In genomic region chr22:47474895-47475294, GRCh38 we compare ENCODE assay signal across 25 cellular contexts.
A peak's percentile ranks its signal among the peaks of the same experiment; 100 is the strongest.
DNase-seq lines count a peak whose midpoint lies in the region; ATAC-seq and TF ChIP-seq lines count a peak whose summit lies in the region.
"Had no signal": no experiment of that assay in that cellular context is flagged by ENCODE, and none has a peak within 500 bp of the region (broad histone marks: within the 10 kb centered on the region; RNA-seq: fewer than 3 reads in every experiment).

No MANE protein-coding gene starts in this region.

- ATAC-seq in T-cell (replicated peaks in 1 of 4): no peak
- no peak for ATAC-seq in aorta (ENCODE audit: low FRiP score)
- no peak for ATAC-seq in HG03175 (IDR thresholded peaks at IDR 0.05; ENCODE audit: unreplicated experiment)
- ATAC-seq: activated T-cell treated with anti-CD3 and anti-CD28 coated beads, Interleukin-2, amount 50 U/mL, for 4 hours; Panc1; stimulated activated naive CD8-positive, alpha-beta T cell treated with anti-CD3 and anti-CD28 coated beads, Interleukin-15, Interleukin-2, amounts not matched to agents 100 U/mL and 50 U/mL, for 24 hours; WTC11 had no signal

- TF ChIP-seq EP300 in ovary (IDR thresholded peaks at IDR 0.05): no peak

- WGBS in aorta, 2 donors: 30 to 50% methylated on average over 3 of the region's 3 CpGs
- WGBS in ovary, 3 donors: 8 to 25% (median 17%) methylated on average over 3 of the region's 3 CpGs

- H3K27ac ChIP-seq in CD8-positive, alpha-beta memory T cell (ENCODE audit: low read depth, low read length): no peak overlapping the region
- H3K27ac ChIP-seq in HEK293 (ENCODE audit: extremely low read depth, low read depth, low read length) (no peak overlapping the region), aorta (ENCODE audit: low read depth in 1 of 2, low read length in 2 of 2) (no peak overlapping the region), ovary (no peak overlapping the region)
- H3K27ac ChIP-seq: colonic mucosa, left ventricle myocardium inferior, neural progenitor cell, SK-N-MC, skin epidermis, transverse colon had no signal

- no peaks in the 10 kb centered on the region for H3K9me3 ChIP-seq in CD8-positive, alpha-beta memory T cell (ENCODE audit: low read length)
- H3K9me3 ChIP-seq in HEK293 (ENCODE audit: control insufficient read depth, insufficient read depth, low read depth, low read length): no peaks in the 10 kb centered on the region
- H3K9me3 ChIP-seq in aorta (ENCODE audit: control insufficient read depth, low read length): peaks cover 1% of the 10 kb centered on the region
- H3K9me3 ChIP-seq in ovary: no peaks in the 10 kb centered on the region
- H3K9me3 ChIP-seq: colonic mucosa, left ventricle myocardium inferior, transverse colon had no signal

- no peaks in the 10 kb centered on the region for H3K36me3 ChIP-seq in CD8-positive, alpha-beta memory T cell (ENCODE audit: insufficient read depth, low read length)
- no peaks in the 10 kb centered on the region for H3K36me3 ChIP-seq in HEK293 (ENCODE audit: control insufficient read depth in 2 of 2, insufficient read depth in 1 of 2, low read length in 2 of 2)
- H3K36me3 ChIP-seq in aorta (ENCODE audit: control insufficient read depth in 1 of 2, insufficient read depth in 2 of 2, low read length in 1 of 2): no peaks in the 10 kb centered on the region
- no peaks in the 10 kb centered on the region for H3K36me3 ChIP-seq in ovary
- H3K36me3 ChIP-seq: colonic mucosa, left ventricle myocardium inferior, neural progenitor cell, transverse colon had no signal

- H3K36me3 Mint-ChIP-seq in CD8-positive, alpha-beta memory T cell: no peaks in the 10 kb centered on the region
- H3K36me3 Mint-ChIP-seq in T-cell: no peaks in the 10 kb centered on the region
- H3K36me3 Mint-ChIP-seq: neural progenitor cell had no signal

- no peak for TF ChIP-seq POLR2A in ovary (IDR thresholded peaks at IDR 0.05)

- POLR2A ChIA-PET in CD8-positive, alpha-beta memory T cell (lab: Charles Lee): no interaction called here
- POLR2A ChIA-PET in HEK293 (lab: Yijun Ruan, JAX): no interaction called here
- POLR2A ChIA-PET in T-cell (lab: Charles Lee): no interaction called here

- intact Hi-C loops in aorta (cut with DNase I): no loop called here
- intact Hi-C loops in ovary (cut with DNase I): no loop called here

- peak overlapping the region; percentile 35 to 80 (median 73) for H3K4me3 Mint-ChIP-seq in CD8-positive, alpha-beta memory T cell
- H3K4me3 Mint-ChIP-seq in T-cell: peak overlapping the region; percentile 36 to 59 (median 39)
- H3K4me3 Mint-ChIP-seq: endodermal cell, neural progenitor cell, WTC11 had no signal

- H3K27me3 ChIP-seq in CD8-positive, alpha-beta memory T cell (ENCODE audit: insufficient read depth, low read length, poor library complexity, severe bottlenecking): no peaks in the 10 kb centered on the region
- H3K27me3 ChIP-seq in aorta (ENCODE audit: control insufficient read depth in 1 of 2, insufficient read depth in 2 of 2, low read length in 1 of 2): no peaks in the 10 kb centered on the region
- H3K27me3 ChIP-seq in ovary: no peaks in the 10 kb centered on the region
- H3K27me3 ChIP-seq: colonic mucosa, neural progenitor cell had no signal

- peaks cover 16 to 25% (median 21%) of the 10 kb centered on the region in 3 donors for H3K4me1 Mint-ChIP-seq in CD8-positive, alpha-beta memory T cell
- peaks cover 16 to 23% (median 18%) of the 10 kb centered on the region in 3 donors for H3K4me1 Mint-ChIP-seq in T-cell
- H3K4me1 Mint-ChIP-seq: endodermal cell, neural progenitor cell, WTC11 had no signal

- peak overlapping the region in 5 of 8 donors; percentile 18 to 83 (median 64) for H3K27ac Mint-ChIP-seq in CD8-positive, alpha-beta memory T cell
- H3K27ac Mint-ChIP-seq in T-cell: no peak overlapping the region
- H3K27ac Mint-ChIP-seq: endodermal cell, neural progenitor cell, progenitor cell of endocrine pancreas, WTC11 had no signal

- H3K27me3 Mint-ChIP-seq in CD8-positive, alpha-beta memory T cell: peaks cover 2 to 22% of the 10 kb centered on the region in 2 donors
- H3K27me3 Mint-ChIP-seq in T-cell: peaks cover 12 to 17% of the 10 kb centered on the region in 2 donors
- H3K27me3 Mint-ChIP-seq: progenitor cell of endocrine pancreas had no signal

- H3K9me3 Mint-ChIP-seq in CD8-positive, alpha-beta memory T cell: peaks cover 0 to 2% (median 0%) of the 10 kb centered on the region in 5 donors
- no peaks in the 10 kb centered on the region for H3K9me3 Mint-ChIP-seq in T-cell
- H3K9me3 Mint-ChIP-seq: activated T-cell treated with anti-CD3 and anti-CD28 coated beads, Interleukin-2, amount 50 U/mL, for 4 hours; neural progenitor cell had no signal

- TF ChIP-seq CTCF in HEK293 (tag by site-specific recombination; IDR thresholded peaks at IDR 0.05): no peak
- TF ChIP-seq CTCF in ovary (IDR thresholded peaks at IDR 0.05): no peak

- no peak for DNase-seq in CD8-positive, alpha-beta memory T cell
- DNase-seq in T-cell (no peak), skeletal muscle cell (ENCODE audit: low read depth) (peak; percentile 4), aorta (no peak), ovary (no peak)
- DNase-seq: activated naive CD4-positive, alpha-beta T cell treated with anti-CD3 and anti-CD28 coated beads, Interleukin-2, amount 50 U/mL, for 16 hours; activated T-cell treated with anti-CD3 and anti-CD28 coated beads, Interleukin-2, amount 50 U/mL, for 4 hours; colonic mucosa; COR-L47; endodermal cell; glutamatergic neuron; left ventricle myocardium inferior; NCI-H1436; NCI-H82; stimulated activated CD4-positive, alpha-beta T cell treated with anti-CD3 and anti-CD28 coated beads, Interleukin-2, amount 100 ng/mL, for 24 hours; stimulated activated naive CD8-positive, alpha-beta T cell treated with anti-CD3 and anti-CD28 coated beads, Interleukin-15, Interleukin-2, amounts not matched to agents 100 U/mL and 50 U/mL, for 24 hours; transverse colon had no signal

- H3K4me3 ChIP-seq in CD8-positive, alpha-beta memory T cell (ENCODE audit: low read length): peak overlapping the region; percentile 31
- no peak overlapping the region for H3K4me3 ChIP-seq in HEK293 (ENCODE audit: low read depth, low read length)
- no peak overlapping the region for H3K4me3 ChIP-seq in skeletal muscle cell (ENCODE audit: low read depth, low read length)
- no peak overlapping the region for H3K4me3 ChIP-seq in aorta (ENCODE audit: low read length in 2 of 2)
- no peak overlapping the region for H3K4me3 ChIP-seq in ovary
- H3K4me3 ChIP-seq: colonic mucosa, left ventricle myocardium inferior, neural progenitor cell, SK-N-MC, skin epidermis had no signal

- CTCF ChIA-PET in CD8-positive, alpha-beta memory T cell (lab: Charles Lee): no interaction called here
- CTCF ChIA-PET in HEK293 (lab: Yijun Ruan, JAX) (interaction anchor here (0.6 to 0.7 kb wide), 2 partner anchors 24 to 561 kb away, joined by 3 read pairs; no protein-coding TSS in a partner anchor), T-cell (lab: Charles Lee) (no interaction called here)

- H3K4me1 ChIP-seq in CD8-positive, alpha-beta memory T cell (ENCODE audit: insufficient read depth, low read length): peaks cover 5% of the 10 kb centered on the region
- H3K4me1 ChIP-seq in HEK293 (ENCODE audit: control insufficient read depth, insufficient read depth, low read length): no peaks in the 10 kb centered on the region
- no peaks in the 10 kb centered on the region for H3K4me1 ChIP-seq in aorta (ENCODE audit: control insufficient read depth in 1 of 2, insufficient read depth in 2 of 2, low read length in 2 of 2)
- peaks cover 5% of the 10 kb centered on the region for H3K4me1 ChIP-seq in ovary (ENCODE audit: insufficient read depth)
- H3K4me1 ChIP-seq: colonic mucosa, left ventricle myocardium inferior, neural progenitor cell had no signal

TF ChIP-seq in HEK293, 187 proteins besides CTCF, POLR2A, EP300 and RAD21:
- peak; percentile 49; the same call in 1 of the 2 replicates for TF ChIP-seq ZBTB17 (tag by site-specific recombination; IDR thresholded peaks at IDR 0.05)
- no peak for TF ChIP-seq GLIS1 (tag by site-specific recombination; IDR thresholded peaks at IDR 0.05)

Comparison
In these comparisons a context has a peak if more than half of its experiments do, and no peak if none do; other contexts are left out.
1. H3K27ac Mint-ChIP-seq: peak in CD8-positive, alpha-beta memory T cell (5 of 8); none in T-cell (0 of 2).